Comparison of ENCODE assay signal across 15 cellular contexts in the genomic region with DNA sequence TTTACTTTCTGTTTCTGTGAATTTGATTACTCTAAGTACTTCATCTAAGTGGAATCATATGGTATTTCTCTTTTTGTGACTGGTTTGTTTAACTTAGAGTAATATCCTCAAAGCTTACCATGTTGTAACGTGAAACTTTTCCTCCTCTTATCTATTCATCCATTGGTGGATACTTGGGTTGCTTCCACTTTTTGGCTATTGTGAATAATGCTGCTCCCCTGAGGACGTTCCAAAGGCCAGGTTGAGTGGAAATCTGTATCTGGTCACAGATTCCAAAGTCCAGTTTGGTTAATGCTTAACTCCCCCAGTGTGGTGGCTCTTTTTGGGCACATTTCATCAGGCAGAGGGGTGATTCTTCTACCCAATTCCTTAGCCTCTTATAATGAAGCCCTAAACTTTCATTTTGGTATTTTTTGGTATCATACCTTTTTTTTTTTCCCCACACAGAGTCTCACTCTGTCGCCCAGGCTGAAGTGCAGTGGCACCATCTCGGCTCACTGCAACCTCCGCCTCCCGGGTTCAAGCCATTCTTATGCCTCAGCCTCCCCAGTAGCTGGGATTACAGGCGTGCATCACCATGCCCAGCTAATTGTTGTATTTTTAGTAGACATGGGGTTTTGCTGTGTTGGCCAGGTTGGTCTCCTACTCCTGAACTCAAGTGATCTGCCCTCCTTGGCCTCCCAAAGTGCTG.
"Had no signal": no experiment of that assay in that cellular context is flagged by ENCODE, and none has a peak within 500 bp of the region (broad histone marks: within the 10 kb centered on the region; RNA-seq: fewer than 3 reads in every experiment).

No MANE protein-coding gene starts in this region.

- ATAC-seq: activated T-helper 17 cell treated with anti-CD3 and anti-CD28 coated beads, Interleukin-2, amount 50 U/mL, for 72 hours; left cardiac atrium had no signal

- DNase-seq: activated CD4-positive, alpha-beta T cell treated with anti-CD3 and anti-CD28 coated beads, Interleukin-2, amount 10 ng/mL, durations not matched to agents 7 days and 5 days; activated CD4-positive, CD25-positive, alpha-beta regulatory T cell; activated CD8-positive, alpha-beta memory T cell treated with anti-CD3 and anti-CD28 coated beads for 24 hours; activated naive CD4-positive, alpha-beta T cell treated with anti-CD3 and anti-CD28 coated beads, Interleukin-2, amount 50 U/mL, for 16 hours; immature natural killer cell; left cardiac atrium; mammary epithelial cell; nephron progenitor cell; pancreas; stimulated activated CD4-positive, alpha-beta T cell treated with anti-CD3 and anti-CD28 coated beads, Interleukin-4, amount 100 ng/mL, for 4 hours; T-helper 2 cell had no signal

- H3K4me1 Mint-ChIP-seq: activated T-helper 17 cell treated with anti-CD3 and anti-CD28 coated beads, Interleukin-2, amount 50 U/mL, for 72 hours had no signal

- H3K27ac Mint-ChIP-seq: activated CD4-positive, alpha-beta T cell treated with anti-CD3 and anti-CD28 coated beads, Interleukin-2, amount 10 ng/mL, durations not matched to agents 7 days and 5 days; activated T-helper 17 cell treated with anti-CD3 and anti-CD28 coated beads, Interleukin-2, amount 50 U/mL, for 72 hours; brain; dendritic cell treated with granulocyte-macrophage colony-stimulating factor and Interleukin-4, amounts not matched to agents 40 ng/mL and 50 ng/mL, for 4 days; immature natural killer cell; nephron progenitor cell had no signal

- H3K9me3 ChIP-seq: pancreas had no signal

- H3K36me3 Mint-ChIP-seq: brain had no signal

- H3K36me3 ChIP-seq: pancreas had no signal

- H3K27me3 Mint-ChIP-seq: activated CD4-positive, alpha-beta T cell treated with anti-CD3 and anti-CD28 coated beads, Interleukin-2, amount 10 ng/mL, durations not matched to agents 7 days and 5 days; dendritic cell treated with granulocyte-macrophage colony-stimulating factor and Interleukin-4, amounts not matched to agents 40 ng/mL and 50 ng/mL, for 4 days had no signal

- H3K4me3 Mint-ChIP-seq: activated CD4-positive, alpha-beta T cell treated with anti-CD3 and anti-CD28 coated beads, Interleukin-2, amount 10 ng/mL, durations not matched to agents 7 days and 5 days; activated T-helper 17 cell treated with anti-CD3 and anti-CD28 coated beads, Interleukin-2, amount 50 U/mL, for 72 hours; brain; central memory CD8-positive, alpha-beta T cell; dendritic cell treated with granulocyte-macrophage colony-stimulating factor and Interleukin-4, amounts not matched to agents 40 ng/mL and 50 ng/mL, for 4 days; immature natural killer cell; nephron progenitor cell had no signal

- H3K4me3 ChIP-seq: pancreas had no signal

- H3K27ac ChIP-seq: pancreas had no signal

- H3K27me3 ChIP-seq: pancreas had no signal

- H3K9me3 Mint-ChIP-seq: activated CD4-positive, alpha-beta T cell treated with anti-CD3 and anti-CD28 coated beads, Interleukin-2, amount 10 ng/mL, durations not matched to agents 7 days and 5 days; brain; central memory CD8-positive, alpha-beta T cell; nephron progenitor cell had no signal
